Comparison of ENCODE assay signal across 8 cellular contexts in genomic region chr16:23149267-23149992, GRCh38. TPM values are rescaled to one million over a fixed set of nuclear protein-coding genes. Genes with fewer than 3 reads are reported as not detected.
DNase-seq lines count a peak whose midpoint lies in the region; ATAC-seq lines count a peak whose summit lies in the region.

TSS of gene USP31 (minus strand) at chr16:23149452. CDS start at chr16:23149270, 182 bp downstream.

- H3K27ac ChIP-seq in effector memory CD4-positive, alpha-beta T cell (ENCODE audit: insufficient read depth, low read length, poor library complexity, severe bottlenecking): no peak within 1 kb of the TSS

- H3K36me3 ChIP-seq in effector memory CD4-positive, alpha-beta T cell (ENCODE audit: control insufficient read depth, insufficient read depth, low read length): no peaks in the 10 kb centered on the region

- peak within 1 kb of the TSS; percentile 79 for H3K4me3 ChIP-seq in effector memory CD4-positive, alpha-beta T cell (ENCODE audit: insufficient read depth, low read depth, low read length, poor library complexity, severe bottlenecking)

- no peaks in the 10 kb centered on the region for H3K9me3 ChIP-seq in effector memory CD4-positive, alpha-beta T cell (ENCODE audit: control insufficient read depth, low read length)

- peak; percentile 79 for DNase-seq in COLO829 (ENCODE audit: low spot score)
- peak; percentile 93 for DNase-seq in HT1080 (ENCODE audit: low read depth)
- DNase-seq in NK-92 treated with Interleukin-12 subunit alpha and Interleukin-12 subunit beta, amount 100 ng/mL, for 24 hours (lab: John Stamatoyannopoulos, UW): peak; percentile 86
- DNase-seq in activated CD8-positive, alpha-beta memory T cell treated with anti-CD3 and anti-CD28 coated beads for 4 hours (ENCODE audit: low read depth in 2 of 2): peak; percentile 80 to 83
- peak; percentile 73 to 84 (median 82) for DNase-seq in effector memory CD4-positive, alpha-beta T cell
- peak; percentile 98 for DNase-seq in lung microvascular endothelial cell (ENCODE audit: low read depth in 2 of 2)
- peak; percentile 79 to 92 (median 84) for DNase-seq in stimulated activated CD4-positive, alpha-beta T cell treated with anti-CD3 and anti-CD28 coated beads, TNF-alpha, amount 100 ng/mL, for 24 hours (ENCODE audit: low read depth in 3 of 3)

- no peaks in the 10 kb centered on the region for H3K27me3 ChIP-seq in effector memory CD4-positive, alpha-beta T cell (replicated peaks; ENCODE audit: control insufficient read depth, insufficient read depth, low read length, poor library complexity, severe bottlenecking)

- ATAC-seq in GM21381 (IDR thresholded peaks at IDR 0.05; ENCODE audit: unreplicated experiment): peak; percentile 92

- H3K4me1 ChIP-seq in effector memory CD4-positive, alpha-beta T cell (ENCODE audit: control insufficient read depth, insufficient read depth, low read length, poor library complexity, severe bottlenecking): peaks cover 7% of the 10 kb centered on the region

RNA-seq across cellular contexts. Expression of gene USP31, which starts in this region (rescaled TPM):
- total RNA-seq in HT1080 (2014; rRNA removed; shearing (Covaris generic)): 5.3 and 6.1 TPM in 2 replicates
- 4.1 and 5.7 TPM in 2 replicates for polyA plus RNA-seq in HT1080 (2015; cell fraction: cytosol; rRNA removed)
- 5.2 and 7.0 TPM in 2 replicates for polyA plus RNA-seq in HT1080 (2015; cell fraction: nucleus; rRNA removed)
- 15.9 and 39.7 TPM in 2 replicates for total RNA-seq in lung microvascular endothelial cell
